In the genomic region with DNA sequence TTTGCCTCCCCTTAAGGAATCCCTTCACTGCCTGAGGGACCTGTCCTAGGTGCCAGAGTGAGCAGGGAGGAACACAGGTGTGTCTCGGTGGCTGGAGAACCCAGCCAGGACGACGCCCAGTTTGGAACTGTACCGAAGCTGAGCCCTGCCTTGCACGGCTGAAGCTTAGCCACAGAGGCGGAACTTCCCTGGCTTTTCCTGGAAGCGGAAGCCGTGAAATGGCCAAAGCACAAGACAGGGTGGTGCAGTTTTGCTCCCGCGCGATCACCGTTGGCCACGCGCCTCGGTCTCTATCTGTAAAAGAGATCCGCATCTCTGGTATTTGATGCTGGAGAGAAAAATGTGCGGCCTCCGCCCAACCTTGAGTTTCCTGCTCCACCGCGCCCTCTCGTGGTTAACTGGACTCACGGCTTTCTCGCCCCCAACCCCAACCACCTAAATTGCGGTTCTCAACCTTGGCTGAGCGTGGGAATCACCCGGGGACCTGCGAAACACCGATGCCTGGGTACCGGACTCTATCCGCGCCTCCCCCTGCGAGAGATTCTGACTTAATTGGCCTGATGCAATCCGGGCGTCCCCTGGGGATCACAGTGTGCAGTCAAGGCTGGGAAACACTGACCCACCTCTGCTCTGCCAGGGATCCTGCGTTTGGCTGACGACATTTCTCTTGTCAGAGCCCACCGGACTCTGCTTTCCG, we compare ENCODE assay signal across 8 cellular contexts.
DNase-seq lines count a peak whose midpoint lies in the region; ATAC-seq and TF ChIP-seq lines count a peak whose summit lies in the region.

No MANE protein-coding gene starts in this region.

- DNase-seq in GM12865 (ENCODE audit: low read depth) (peak; percentile 81), NCI-H524 (lab: John Stamatoyannopoulos, UW) (peak; percentile 81 to 87), dermis microvascular lymphatic vessel endothelial cell (ENCODE audit: low read depth in 2 of 2) (peak; percentile 29 to 68), KG1 (lab: John Stamatoyannopoulos, UW) (no peak)
- peak; percentile 77 to 80 for DNase-seq in activated CD4-positive, alpha-beta T cell treated with anti-CD3 and anti-CD28 coated beads, Interleukin-2, amount 50 U/mL, for 24 hours (ENCODE audit: low read depth in 1 of 2, low spot score in 1 of 2)
- peak; percentile 88 to 90 for DNase-seq in stimulated activated CD4-positive, alpha-beta T cell treated with anti-CD3 and anti-CD28 coated beads, Interleukin-2, amount 100 ng/mL, for 48 hours

- no peaks in the 10 kb centered on the region for H3K36me3 ChIP-seq in liver (ENCODE audit: control insufficient read depth in 4 of 4, insufficient read depth in 3 of 4, low read depth in 1 of 4, low read length in 3 of 4)

- H3K4me1 ChIP-seq in liver (ENCODE audit: control insufficient read depth in 4 of 4, insufficient read depth in 4 of 4, low read length in 3 of 4), result peaks cover 0 to 7% (median 2%) of the 10 kb centered on the region in 4 donors

- peaks cover 0 to 19% (median 4%) of the 10 kb centered on the region in 4 donors for H3K27me3 ChIP-seq in liver (ENCODE audit: control insufficient read depth in 4 of 4, insufficient read depth in 4 of 4, low read length in 3 of 4)

- H3K9me3 ChIP-seq in liver (ENCODE audit: control insufficient read depth in 4 of 4, low read length in 3 of 4), result peaks cover 0 to 6% (median 3%) of the 10 kb centered on the region in 4 donors

- WGBS in liver, result 7% methylated on average over 38 of the region's 38 CpGs

- no peak overlapping the region for H3K27ac ChIP-seq in liver (ENCODE audit: low read depth in 1 of 2, low read length in 2 of 2)

- peak; percentile 63 for ATAC-seq in HG03103 (IDR thresholded peaks at IDR 0.05; ENCODE audit: low read depth, unreplicated experiment)

- TF ChIP-seq CTCF in GM12865 (IDR thresholded peaks at IDR 0.05; ENCODE audit: insufficient read depth, low read depth, low read length, missing control alignments) (peak; percentile 86), liver (IDR thresholded peaks at IDR 0.05; ENCODE audit: low read depth, low read length, missing input control) (peak; percentile 68)

- no peak overlapping the region for H3K4me3 ChIP-seq in GM12865 (ENCODE audit: low read depth, low read length)
- no peak overlapping the region for H3K4me3 ChIP-seq in liver (ENCODE audit: low read depth in 1 of 3, low read length in 3 of 3)

- H3K9ac ChIP-seq in liver (ENCODE audit: low read depth in 1 of 2, low read length in 2 of 2), result no peak overlapping the region

- peak; percentile 73 to 83 for TF ChIP-seq RAD21 in liver (IDR thresholded peaks at IDR 0.05)

TF ChIP-seq in liver, 16 proteins besides CTCF, POLR2A, EP300 and RAD21:
- TF ChIP-seq SP1 (IDR thresholded peaks at IDR 0.05), result no peak
- TF ChIP-seq FOXA2 (IDR thresholded peaks at IDR 0.05), result no peak
- no peak for TF ChIP-seq JUND (IDR thresholded peaks at IDR 0.05)
- TF ChIP-seq RXRA (IDR thresholded peaks at IDR 0.05), result no peak
- no peak for TF ChIP-seq YY1 (IDR thresholded peaks at IDR 0.05)
- no peak for TF ChIP-seq TAF1 (conservative IDR thresholded peaks at IDR 0.05)
- no peak for TF ChIP-seq FOXA1 (IDR thresholded peaks at IDR 0.05)
- no peak for TF ChIP-seq NR2F2 (IDR thresholded peaks at IDR 0.05)
- no peak for TF ChIP-seq GABPA (IDR thresholded peaks at IDR 0.05 in 1 of 2, conservative IDR thresholded peaks at IDR 0.05 in 1 of 2)
- TF ChIP-seq, protein P1, sequence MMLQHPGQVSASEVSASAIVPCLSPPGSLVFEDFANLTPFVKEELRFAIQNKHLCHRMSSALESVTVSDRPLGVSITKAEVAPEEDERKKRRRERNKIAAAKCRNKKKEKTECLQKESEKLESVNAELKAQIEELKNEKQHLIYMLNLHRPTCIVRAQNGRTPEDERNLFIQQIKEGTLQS (IDR thresholded peaks at IDR 0.05), result no peak
- no peak for TF ChIP-seq HNF4G (IDR thresholded peaks at IDR 0.05)
- TF ChIP-seq, protein P2, sequence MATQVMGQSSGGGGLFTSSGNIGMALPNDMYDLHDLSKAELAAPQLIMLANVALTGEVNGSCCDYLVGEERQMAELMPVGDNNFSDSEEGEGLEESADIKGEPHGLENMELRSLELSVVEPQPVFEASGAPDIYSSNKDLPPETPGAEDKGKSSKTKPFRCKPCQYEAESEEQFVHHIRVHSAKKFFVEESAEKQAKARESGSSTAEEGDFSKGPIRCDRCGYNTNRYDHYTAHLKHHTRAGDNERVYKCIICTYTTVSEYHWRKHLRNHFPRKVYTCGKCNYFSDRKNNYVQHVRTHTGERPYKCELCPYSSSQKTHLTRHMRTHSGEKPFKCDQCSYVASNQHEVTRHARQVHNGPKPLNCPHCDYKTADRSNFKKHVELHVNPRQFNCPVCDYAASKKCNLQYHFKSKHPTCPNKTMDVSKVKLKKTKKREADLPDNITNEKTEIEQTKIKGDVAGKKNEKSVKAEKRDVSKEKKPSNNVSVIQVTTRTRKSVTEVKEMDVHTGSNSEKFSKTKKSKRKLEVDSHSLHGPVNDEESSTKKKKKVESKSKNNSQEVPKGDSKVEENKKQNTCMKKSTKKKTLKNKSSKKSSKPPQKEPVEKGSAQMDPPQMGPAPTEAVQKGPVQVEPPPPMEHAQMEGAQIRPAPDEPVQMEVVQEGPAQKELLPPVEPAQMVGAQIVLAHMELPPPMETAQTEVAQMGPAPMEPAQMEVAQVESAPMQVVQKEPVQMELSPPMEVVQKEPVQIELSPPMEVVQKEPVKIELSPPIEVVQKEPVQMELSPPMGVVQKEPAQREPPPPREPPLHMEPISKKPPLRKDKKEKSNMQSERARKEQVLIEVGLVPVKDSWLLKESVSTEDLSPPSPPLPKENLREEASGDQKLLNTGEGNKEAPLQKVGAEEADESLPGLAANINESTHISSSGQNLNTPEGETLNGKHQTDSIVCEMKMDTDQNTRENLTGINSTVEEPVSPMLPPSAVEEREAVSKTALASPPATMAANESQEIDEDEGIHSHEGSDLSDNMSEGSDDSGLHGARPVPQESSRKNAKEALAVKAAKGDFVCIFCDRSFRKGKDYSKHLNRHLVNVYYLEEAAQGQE (IDR thresholded peaks at IDR 0.05), result no peak
- TF ChIP-seq, protein P3, sequence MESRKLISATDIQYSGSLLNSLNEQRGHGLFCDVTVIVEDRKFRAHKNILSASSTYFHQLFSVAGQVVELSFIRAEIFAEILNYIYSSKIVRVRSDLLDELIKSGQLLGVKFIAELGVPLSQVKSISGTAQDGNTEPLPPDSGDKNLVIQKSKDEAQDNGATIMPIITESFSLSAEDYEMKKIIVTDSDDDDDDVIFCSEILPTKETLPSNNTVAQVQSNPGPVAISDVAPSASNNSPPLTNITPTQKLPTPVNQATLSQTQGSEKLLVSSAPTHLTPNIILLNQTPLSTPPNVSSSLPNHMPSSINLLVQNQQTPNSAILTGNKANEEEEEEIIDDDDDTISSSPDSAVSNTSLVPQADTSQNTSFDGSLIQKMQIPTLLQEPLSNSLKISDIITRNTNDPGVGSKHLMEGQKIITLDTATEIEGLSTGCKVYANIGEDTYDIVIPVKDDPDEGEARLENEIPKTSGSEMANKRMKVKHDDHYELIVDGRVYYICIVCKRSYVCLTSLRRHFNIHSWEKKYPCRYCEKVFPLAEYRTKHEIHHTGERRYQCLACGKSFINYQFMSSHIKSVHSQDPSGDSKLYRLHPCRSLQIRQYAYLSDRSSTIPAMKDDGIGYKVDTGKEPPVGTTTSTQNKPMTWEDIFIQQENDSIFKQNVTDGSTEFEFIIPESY (IDR thresholded peaks at IDR 0.05), result no peak
- TF ChIP-seq HNF4A (conservative IDR thresholded peaks at IDR 0.05), result no peak
- TF ChIP-seq, protein P4, sequence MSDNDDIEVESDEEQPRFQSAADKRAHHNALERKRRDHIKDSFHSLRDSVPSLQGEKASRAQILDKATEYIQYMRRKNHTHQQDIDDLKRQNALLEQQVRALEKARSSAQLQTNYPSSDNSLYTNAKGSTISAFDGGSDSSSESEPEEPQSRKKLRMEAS (IDR thresholded peaks at IDR 0.05), result no peak
- no peak for TF ChIP-seq EGR1 (IDR thresholded peaks at IDR 0.05; ENCODE audit: low read depth in 2 of 2)
